Comparison of ENCODE assay signal across 22 cellular contexts in the genomic region with DNA sequence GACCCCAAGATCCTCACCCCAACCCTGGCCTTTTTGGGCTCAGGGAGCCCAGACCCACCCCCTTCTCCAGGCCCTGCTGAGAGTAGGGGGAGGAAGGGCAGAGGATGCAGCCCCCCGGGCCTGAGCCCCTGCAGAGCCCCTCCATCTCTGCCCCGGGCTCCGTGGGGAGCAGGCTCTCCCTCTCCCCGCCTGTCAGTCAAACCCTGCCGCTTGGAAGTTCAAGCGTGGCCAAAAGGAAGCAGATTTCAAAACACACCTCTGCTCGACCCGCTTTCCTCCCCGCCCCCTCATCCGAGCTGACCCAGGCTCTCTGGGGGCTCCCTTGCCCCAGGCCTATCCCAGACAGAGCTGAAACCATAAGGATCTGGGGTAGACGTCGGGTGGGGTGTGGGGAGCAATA.
"Had no signal": no experiment of that assay in that cellular context is flagged by ENCODE, and none has a peak within 500 bp of the region (broad histone marks: within the 10 kb centered on the region; RNA-seq: fewer than 3 reads in every experiment).

No MANE protein-coding gene starts in this region.

- H3K27ac ChIP-seq: Peyer's patch, RWPE1 had no signal

- H3K36me3 ChIP-seq: breast epithelium, Peyer's patch had no signal

- H3K27me3 ChIP-seq: breast epithelium, Peyer's patch had no signal

- H3K4me3 ChIP-seq: breast epithelium, Peyer's patch had no signal

- ATAC-seq: activated CD8-positive, alpha-beta T cell treated with anti-CD3 and anti-CD28 coated beads, Interleukin-2, amount 10 ng/mL, durations not matched to agents 7 days and 5 days; WTC11 had no signal

- H3K9me3 ChIP-seq: breast epithelium, Peyer's patch had no signal

- DNase-seq: activated CD4-positive, alpha-beta T cell treated with anti-CD3 and anti-CD28 coated beads for 48 hours; activated CD4-positive, alpha-beta T cell treated with anti-CD3 and anti-CD28 coated beads, Interleukin-2, amount 50 U/mL, for 4 hours; activated CD4-positive, CD25-positive, alpha-beta regulatory T cell treated with anti-CD3 and anti-CD28 coated beads, Interleukin-2, amount 50 U/mL, for 72 hours; activated CD8-positive, alpha-beta T cell treated with anti-CD3 and anti-CD28 coated beads, Interleukin-2, amount 10 ng/mL, durations not matched to agents 7 days and 5 days; activated effector memory CD4-positive, alpha-beta T cell treated with Interleukin-2 at 50 U/mL for 16 hours; activated naive CD4-positive, alpha-beta T cell; activated T-cell treated with anti-CD3 and anti-CD28 coated beads, Interleukin-2, amount 50 U/mL, for 24 hours; caudate nucleus; Kasumi-1; NCI-H146; NCI-H1930; NCI-H2171; NCI-H226; NCI-H510A; NCI-H526 treated with DMSO at 0.1 percent for 48 hours; NCI-H82; OCI-M1; Peyer's patch; Right ventricle myocardium superior had no signal
